26 cellular contexts compared by ENCODE assay signal in the genomic region with DNA sequence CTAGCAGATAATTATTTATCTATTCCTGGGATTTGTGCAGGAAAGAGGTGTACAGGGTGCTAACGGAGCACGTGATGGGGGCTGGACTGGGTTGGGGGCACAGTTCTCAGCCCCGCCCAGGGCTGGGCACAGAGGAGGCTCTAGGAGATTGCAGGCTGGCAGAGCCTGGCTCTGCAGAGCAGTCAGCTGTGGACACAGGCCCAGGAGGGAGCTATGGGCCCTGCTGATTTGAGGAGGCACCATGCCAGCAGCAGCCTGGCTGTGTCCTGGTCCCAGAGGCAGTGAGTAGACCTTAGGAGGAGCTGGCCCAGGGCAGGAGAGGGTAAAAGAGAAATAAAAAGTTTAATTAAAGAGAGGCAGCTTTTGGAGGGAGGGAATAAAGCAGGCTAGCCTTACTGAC. TPM values are rescaled to one million over a fixed set of nuclear protein-coding genes. Genes with fewer than 3 reads are reported as not detected.
A peak's percentile ranks its signal among the peaks of the same experiment; 100 is the strongest.
DNase-seq lines count a peak whose midpoint lies in the region; ATAC-seq, FAIRE-seq and TF ChIP-seq lines count a peak whose summit lies in the region.
"Had no signal": no experiment of that assay in that cellular context is flagged by ENCODE, and none has a peak within 500 bp of the region (broad histone marks: within the 10 kb centered on the region; RNA-seq: fewer than 3 reads in every experiment).

No MANE protein-coding gene starts in this region.

- FAIRE-seq in pancreas (lab: Jason Lieb, UNC) = no peak
- FAIRE-seq: A549, D721Med, GM18507 had no signal

- H3K4me1 ChIP-seq in RWPE2 (ENCODE audit: insufficient read depth, poor library complexity, severe bottlenecking) (peaks cover 7% of the 10 kb centered on the region), pancreas (peaks cover 0 to 15% (median 11%) of the 10 kb centered on the region in 3 donors)
- H3K4me1 ChIP-seq in effector memory CD4-positive, alpha-beta T cell (ENCODE audit: control insufficient read depth, insufficient read depth, low read length, poor library complexity, severe bottlenecking) = no peaks in the 10 kb centered on the region
- H3K4me1 ChIP-seq: SJSA1 had no signal

- intact Hi-C loops in CD14-positive monocyte (cut with micrococcal nuclease) (no loop called here), left ventricle myocardium superior (cut with micrococcal nuclease) (no loop called here), pancreas (cut with DNase I) (no loop called here)

- no peak overlapping the region for H3K27ac ChIP-seq in RWPE2 (ENCODE audit: poor library complexity, severe bottlenecking)
- no peak overlapping the region for H3K27ac ChIP-seq in pancreas
- H3K27ac ChIP-seq in effector memory CD4-positive, alpha-beta T cell (ENCODE audit: insufficient read depth, low read length, poor library complexity, severe bottlenecking) = no peak overlapping the region
- H3K27ac ChIP-seq: A549, HL-60, SJSA1 had no signal

- H3K9me3 ChIP-seq in RWPE2 (ENCODE audit: severe bottlenecking) = no peaks in the 10 kb centered on the region
- no peaks in the 10 kb centered on the region for H3K9me3 ChIP-seq in pancreas
- no peaks in the 10 kb centered on the region for H3K9me3 ChIP-seq in effector memory CD4-positive, alpha-beta T cell (ENCODE audit: control insufficient read depth, low read length)
- H3K9me3 ChIP-seq: A549, SJSA1 had no signal

- DNase-seq in CD14-positive monocyte (ENCODE audit: low spot score) (peak; percentile 24), RWPE2 (ENCODE audit: low spot score) (peak; percentile 69), left ventricle myocardium superior (peak; percentile 55), pancreas (peak in 1 of 6 donors; percentile 55), cortex of kidney (lab: John Stamatoyannopoulos, UW) (no peak), T-helper 9 cell (no peak)
- no peak for DNase-seq in effector memory CD4-positive, alpha-beta T cell
- DNase-seq: DMS53; GDM1; GOT3; HCEC 1CT; KBM-7; MM.1S; NCI-H1048; NCI-H1417 treated with DMSO at 0.1 percent for 48 hours; NCI-H187; NCI-H69; NK-92 treated with Interleukin-12 subunit alpha and Interleukin-12 subunit beta, amount 100 ng/mL, for 24 hours had no signal

- peaks cover 14 to 21% (median 18%) of the 10 kb centered on the region in 3 donors for H3K27me3 Mint-ChIP-seq in CD14-positive monocyte (ENCODE audit: low read depth in 3 of 3)

- H3K4me1 Mint-ChIP-seq in CD14-positive monocyte = no peaks in the 10 kb centered on the region
- H3K4me1 Mint-ChIP-seq: B cell had no signal

- H3K4me3 Mint-ChIP-seq in CD14-positive monocyte = no peak overlapping the region
- H3K4me3 Mint-ChIP-seq: B cell had no signal

- H3K27ac Mint-ChIP-seq in CD14-positive monocyte = peak overlapping the region in 1 of 7 donors; percentile 47
- H3K27ac Mint-ChIP-seq: B cell had no signal

- TF ChIP-seq CTCF in CD14-positive monocyte (IDR thresholded peaks at IDR 0.05) = no peak
- no peak for TF ChIP-seq CTCF in RWPE2 (IDR thresholded peaks at IDR 0.05; ENCODE audit: poor library complexity, severe bottlenecking)
- no peak for TF ChIP-seq CTCF in pancreas (IDR thresholded peaks at IDR 0.05)

- 49 to 57% methylated on average over 3 of the region's 3 CpGs for WGBS in pancreas, 2 donors

- no peaks in the 10 kb centered on the region for H3K27me3 ChIP-seq in RWPE2 (ENCODE audit: insufficient read depth, poor library complexity, severe bottlenecking)
- no peaks in the 10 kb centered on the region for H3K27me3 ChIP-seq in pancreas
- H3K27me3 ChIP-seq in effector memory CD4-positive, alpha-beta T cell (replicated peaks; ENCODE audit: control insufficient read depth, insufficient read depth, low read length, poor library complexity, severe bottlenecking) = no peaks in the 10 kb centered on the region
- H3K27me3 ChIP-seq: SJSA1 had no signal

- H3K4me3 ChIP-seq in RWPE2 (ENCODE audit: severe bottlenecking) = no peak overlapping the region
- H3K4me3 ChIP-seq in pancreas = no peak overlapping the region
- H3K4me3 ChIP-seq in effector memory CD4-positive, alpha-beta T cell (ENCODE audit: insufficient read depth, low read depth, low read length, poor library complexity, severe bottlenecking) = no peak overlapping the region
- H3K4me3 ChIP-seq: A549, SJSA1 had no signal

- ATAC-seq in RWPE2 (ENCODE audit: low read depth) (no peak), left ventricle myocardium superior (peak; percentile 81), pancreas (peak in 3 of 4 donors; percentile 36 to 50 (median 42)), HG02938 (IDR thresholded peaks at IDR 0.05; ENCODE audit: unreplicated experiment) (no peak)
- ATAC-seq: A549 had no signal

- H3K36me3 ChIP-seq in RWPE2 (ENCODE audit: low read depth) (no peaks in the 10 kb centered on the region), pancreas (no peaks in the 10 kb centered on the region)
- H3K36me3 ChIP-seq in effector memory CD4-positive, alpha-beta T cell (ENCODE audit: control insufficient read depth, insufficient read depth, low read length) = no peaks in the 10 kb centered on the region
- H3K36me3 ChIP-seq: SJSA1 had no signal

- H3K9me3 Mint-ChIP-seq in CD14-positive monocyte = peaks cover 3 to 5% (median 4%) of the 10 kb centered on the region in 7 donors

- peaks cover 0 to 3% of the 10 kb centered on the region in 2 donors for H3K36me3 Mint-ChIP-seq in CD14-positive monocyte

RNA-seq across cellular contexts. Expression of a gene that starts 19.3 kb away (rescaled TPM):
- polyA plus RNA-seq in CD14-positive monocyte (100 to 1,000 TPM; 113 to 134 TPM), pancreas (10 to 100 TPM in 1 of 2 donors, 1 to 10 TPM in 1; 7.9 to 48.0 TPM)
- total RNA-seq in left ventricle myocardium superior (12.9 TPM), pancreas (10 to 100 TPM in 3 of 6 donors, 1 to 10 TPM in 3; 3.7 to 24.1 (median 12.6) TPM)
- total RNA-seq: NCI-H460, SJSA1 had no signal

Comparison
In these comparisons a context has a peak if more than half of its experiments do, and no peak if none do; other contexts are left out.
1. DNase-seq: peak in CD14-positive monocyte (single experiment), RWPE2 (single experiment) and left ventricle myocardium superior (single experiment); none in cortex of kidney (single experiment), T-helper 9 cell (single experiment) and effector memory CD4-positive, alpha-beta T cell (0 of 3).
2. ATAC-seq: peak in left ventricle myocardium superior (single experiment) and pancreas (3 of 4); none in RWPE2 (single experiment) and HG02938 (single experiment).